8 cellular contexts compared by ENCODE assay signal in genomic region chr10:43322769-43323168, GRCh38. TPM values are rescaled to one million over a fixed set of nuclear protein-coding genes. Genes with fewer than 3 reads are reported as not detected.
A peak's percentile ranks its signal among the peaks of the same experiment; 100 is the strongest.
DNase-seq lines count a peak whose midpoint lies in the region; ATAC-seq, FAIRE-seq and TF ChIP-seq lines count a peak whose summit lies in the region.

No MANE protein-coding gene starts in this region.

- in situ Hi-C loops in GM23248 (cut with MboI), result no loop called here

- ATAC-seq in PC-3, result no peak; the same call in 1 of the 2 replicates
- peak; percentile 96 to 99 for ATAC-seq in activated naive CD4-positive, alpha-beta T cell treated with anti-CD3 and anti-CD28 coated beads, Interleukin-2, amount 50 U/mL, for 72 hours

- no peaks in the 10 kb centered on the region for H3K79me2 ChIP-seq in GM23248 (ENCODE audit: insufficient read depth)
- H3K79me2 ChIP-seq in PC-3 (ENCODE audit: low read length), result no peaks in the 10 kb centered on the region
- no peaks in the 10 kb centered on the region for H3K79me2 ChIP-seq in neural cell (replicated peaks; ENCODE audit: insufficient read depth, low read length)

- intact Hi-C loops in PC-3 (cut with micrococcal nuclease), result no loop called here

- H3K27ac ChIP-seq in GM23248, result no peak overlapping the region
- no peak overlapping the region for H3K27ac ChIP-seq in PC-3 (ENCODE audit: low read length)
- no peak overlapping the region for H3K27ac ChIP-seq in neural cell (ENCODE audit: low read length)

- H3K4me1 ChIP-seq in GM23248 (ENCODE audit: insufficient read depth) (no peaks in the 10 kb centered on the region), PC-3 (ENCODE audit: insufficient read depth, low read length) (no peaks in the 10 kb centered on the region)

- H3K36me3 ChIP-seq in GM23248 (ENCODE audit: low read depth), result no peaks in the 10 kb centered on the region
- H3K36me3 ChIP-seq in PC-3 (ENCODE audit: low read depth, low read length), result no peaks in the 10 kb centered on the region
- no peaks in the 10 kb centered on the region for H3K36me3 ChIP-seq in neural cell (ENCODE audit: insufficient read depth, low read length)

- H3K4me2 ChIP-seq in GM23248 (ENCODE audit: unreplicated experiment) (no peak overlapping the region), PC-3 (ENCODE audit: low read length) (no peak overlapping the region), neural cell (ENCODE audit: low read length) (no peak overlapping the region)

- no peak for FAIRE-seq in frontal cortex (lab: Jason Lieb, UNC)

- TF ChIP-seq EP300 in neural cell (conservative IDR thresholded peaks at IDR 0.05; ENCODE audit: poor library complexity, severe bottlenecking), result no peak

- POLR2A ChIA-PET in PC-3 (lab: Charles Lee; ENCODE audit: unreplicated experiment), result no interaction called here

- 11 to 20% methylated on average over 16 to 26 of the region's 26 CpGs for WGBS in GM23248 (ENCODE audit: low coverage in 1 of 2, low lambda C conversion rate in 2 of 2, missing lambda C conversion rate in 2 of 2), 2 experiments

- H3K9me3 Mint-ChIP-seq in activated naive CD4-positive, alpha-beta T cell treated with anti-CD3 and anti-CD28 coated beads, Interleukin-2, amount 50 U/mL, for 72 hours, result no peaks in the 10 kb centered on the region

- no peak overlapping the region for H3K9ac ChIP-seq in GM23248
- no peak overlapping the region for H3K9ac ChIP-seq in PC-3 (ENCODE audit: low read length)
- no peak overlapping the region for H3K9ac ChIP-seq in neural cell (ENCODE audit: low read length)

- no peak for TF ChIP-seq RAD21 in neural cell (conservative IDR thresholded peaks at IDR 0.05)

- H3K27me3 ChIP-seq in GM23248 (replicated peaks; ENCODE audit: insufficient read depth) (peaks cover 14% of the 10 kb centered on the region), PC-3 (ENCODE audit: low read length) (peaks cover 21% of the 10 kb centered on the region), neural cell (ENCODE audit: insufficient read depth, low read depth, low read length) (no peaks in the 10 kb centered on the region)

- H3K9me3 ChIP-seq in GM23248 (ENCODE audit: low read depth) (no peaks in the 10 kb centered on the region), PC-3 (ENCODE audit: low read length) (no peaks in the 10 kb centered on the region), neural cell (ENCODE audit: low read length) (no peaks in the 10 kb centered on the region)

- H3K9me2 ChIP-seq in GM23248 (ENCODE audit: insufficient read depth), result no peaks in the 10 kb centered on the region
- H3K9me2 ChIP-seq in PC-3 (replicated peaks; ENCODE audit: low read length), result no peaks in the 10 kb centered on the region; the same call in 1 of the 2 replicates
- H3K9me2 ChIP-seq in neural cell (ENCODE audit: insufficient read depth, low read length), result no peaks in the 10 kb centered on the region

- CTCF ChIA-PET in PC-3 (lab: Charles Lee), result no interaction called here

- no peaks in the 10 kb centered on the region for H4K20me1 ChIP-seq in GM23248 (ENCODE audit: insufficient read depth)
- no peaks in the 10 kb centered on the region for H4K20me1 ChIP-seq in PC-3 (ENCODE audit: low read length)
- H4K20me1 ChIP-seq in neural cell (ENCODE audit: insufficient read depth), result no peaks in the 10 kb centered on the region

- peak; percentile 79 for DNase-seq in AG20443 (ENCODE audit: low spot score)
- peak; percentile 50 for DNase-seq in GM23248
- DNase-seq in PC-3, result peak; percentile 11
- peak; percentile 70 to 75 for DNase-seq in activated naive CD4-positive, alpha-beta T cell treated with anti-CD3 and anti-CD28 coated beads, Interleukin-2, amount 50 U/mL, for 72 hours (ENCODE audit: low spot score in 2 of 2)
- DNase-seq in frontal cortex (ENCODE audit: low spot score in 2 of 2), result peak; percentile 86 to 96
- peak; percentile 50 to 89 for DNase-seq in stimulated activated CD8-positive, alpha-beta memory T cell treated with anti-CD3 and anti-CD28 coated beads, Interleukin-7, amount 100 ng/mL, for 48 hours (ENCODE audit: extremely low read depth in 1 of 2, low read depth in 1 of 2)
- DNase-seq in A172 (ENCODE audit: low spot score), result no peak

- BruUV-seq in PC-3 (replicated peaks; lab: Mats Ljungman, UMichigan), result no TSS peak

- no peak overlapping the region for H3K27ac Mint-ChIP-seq in activated naive CD4-positive, alpha-beta T cell treated with anti-CD3 and anti-CD28 coated beads, Interleukin-2, amount 50 U/mL, for 72 hours

- H3K4me3 ChIP-seq in GM23248 (no peak overlapping the region), PC-3 (ENCODE audit: low read length) (no peak overlapping the region), neural cell (ENCODE audit: low read length) (peak overlapping the region; percentile 61)

- H3F3A ChIP-seq in GM23248 (ENCODE audit: insufficient read depth) (no peaks in the 10 kb centered on the region), PC-3 (ENCODE audit: low read length, unreplicated experiment) (no peaks in the 10 kb centered on the region), neural cell (ENCODE audit: insufficient read depth, low read length, poor library complexity, severe bottlenecking) (no peaks in the 10 kb centered on the region)

- no peak overlapping the region for H2AFZ ChIP-seq in GM23248
- H2AFZ ChIP-seq in PC-3 (ENCODE audit: low read length), result no peak overlapping the region
- peak overlapping the region; percentile 23 for H2AFZ ChIP-seq in neural cell (ENCODE audit: low read depth, low read length)

- TF ChIP-seq CTCF in PC-3 (conservative IDR thresholded peaks at IDR 0.05; ENCODE audit: low read depth, low read length) (no peak), neural cell (IDR thresholded peaks at IDR 0.05; ENCODE audit: poor library complexity, severe bottlenecking) (no peak)

- H3K36me3 Mint-ChIP-seq in activated naive CD4-positive, alpha-beta T cell treated with anti-CD3 and anti-CD28 coated beads, Interleukin-2, amount 50 U/mL, for 72 hours, result no peaks in the 10 kb centered on the region

TF ChIP-seq in neural cell, 6 proteins besides CTCF, POLR2A, EP300 and RAD21:
- TF ChIP-seq MXI1 (conservative IDR thresholded peaks at IDR 0.05; ENCODE audit: poor library complexity, severe bottlenecking) (peak; percentile 37), TAF1 (IDR thresholded peaks at IDR 0.05; ENCODE audit: low read depth) (no peak), REST (IDR thresholded peaks at IDR 0.05; ENCODE audit: borderline replicate concordance) (no peak), POLR2AphosphoS5 (IDR thresholded peaks at IDR 0.05) (peak; percentile 40), SMC3 (conservative IDR thresholded peaks at IDR 0.05; ENCODE audit: poor library complexity) (no peak), EZH2 (IDR thresholded peaks at IDR 0.05; ENCODE audit: borderline replicate concordance, insufficient read depth, low read length, poor library complexity, severe bottlenecking) (no peak)
TF ChIP-seq in neural cell: peak in this region for 2.

RNA-seq across cellular contexts. Expression of gene FXYD4, which starts 48.7 kb away (rescaled TPM):
- not detected in 2 replicates for total RNA-seq in GM23248 (2014; rRNA removed; shearing (Covaris generic))
- polyA plus RNA-seq in GM23248 (2016; fragmentation: Nextera tagmentation; extraction: Ambion mirVana) (not detected in 2 replicates), neural cell (not detected in 2 replicates)
- total RNA-seq in PC-3 (2014; rRNA removed) (not detected in 2 replicates), frontal cortex (not detected)
- total RNA-seq in activated naive CD4-positive, alpha-beta T cell treated with anti-CD3 and anti-CD28 coated beads, Interleukin-2, amount 50 U/mL, for 72 hours, result not detected
- polyA minus RNA-seq in neural cell, result not detected in 2 replicates
- not detected in 2 replicates for total RNA-seq in A172 (2014; rRNA removed; shearing (Covaris generic))

RNA-seq across cellular contexts. Expression of gene RASGEF1A, which starts 55.9 kb away (rescaled TPM):
- total RNA-seq in GM23248 (2014; rRNA removed; shearing (Covaris generic)), result 0.11 TPM in 1 of 2 replicates, not detected in the other
- polyA plus RNA-seq in GM23248 (2016; fragmentation: Nextera tagmentation; extraction: Ambion mirVana) (0.28 TPM in 1 of 2 replicates, not detected in the other), neural cell (8.7 and 10.5 TPM in 2 replicates)
- total RNA-seq in PC-3 (2014; rRNA removed) (not detected in 2 replicates), frontal cortex (11.4 TPM)
- under 1 TPM; 0.39 to 0.66 TPM for total RNA-seq in activated naive CD4-positive, alpha-beta T cell treated with anti-CD3 and anti-CD28 coated beads, Interleukin-2, amount 50 U/mL, for 72 hours
- polyA minus RNA-seq in neural cell, result 11.5 and 13.6 TPM in 2 replicates
- total RNA-seq in A172 (2014; rRNA removed; shearing (Covaris generic)), result 0.69 TPM in 1 of 2 replicates, not detected in the other
